1 cellular context compared by ENCODE assay signal in genomic region chr15:88016373-88016772, GRCh38.
TF ChIP-seq lines count a peak whose summit lies in the region.

No MANE protein-coding gene starts in this region.

TF ChIP-seq in neural cell, 6 proteins besides CTCF, POLR2A, EP300 and RAD21 (continued from another document):
- TF ChIP-seq SMC3 (conservative IDR thresholded peaks at IDR 0.05; ENCODE audit: poor library complexity) = no peak
